In genomic region chr5:132629230-132629944, GRCh38 we compare ENCODE assay signal across 11 cellular contexts. TPM values are rescaled to one million over a fixed set of nuclear protein-coding genes. Genes with fewer than 3 reads are reported as not detected.
DNase-seq lines count a peak whose midpoint lies in the region; ATAC-seq, FAIRE-seq and TF ChIP-seq lines count a peak whose summit lies in the region.
"Had no signal": no experiment of that assay in that cellular context is flagged by ENCODE, and none has a peak within 500 bp of the region (broad histone marks: within the 10 kb centered on the region; RNA-seq: fewer than 3 reads in every experiment).

No MANE protein-coding gene starts in this region.

- H3K27ac ChIP-seq in GM12878 (ENCODE audit: control insufficient read depth, insufficient read depth) (peak overlapping the region; percentile 70), mesenchymal stem cell (ENCODE audit: low read length, poor library complexity, severe bottlenecking) (no peak overlapping the region)
- H3K27ac ChIP-seq: cardiac muscle cell, vagina had no signal

- in situ Hi-C loops in GM12878 (cut with MboI): no loop called here

- no peak overlapping the region; the same call in 1 of the 2 replicates for H3K4me3 ChIP-seq in GM12878
- no peak overlapping the region for H3K4me3 ChIP-seq in mesenchymal stem cell (ENCODE audit: insufficient read depth in 1 of 2, low read depth in 1 of 2, low read length in 2 of 2)
- H3K4me3 ChIP-seq: cardiac muscle cell, vagina had no signal

- no peak overlapping the region for H2BK15ac ChIP-seq in mesenchymal stem cell (ENCODE audit: low read depth, poor library complexity, severe bottlenecking)

- H4K20me1 ChIP-seq in GM12878 (ENCODE audit: control insufficient read depth, insufficient read depth): no peaks in the 10 kb centered on the region

- CTCF ChIA-PET in GM12878 (lab: Yijun Ruan, JAX): interaction anchor here (0.7 to 2.7 kb wide), 7 partner anchors 10 to 243 kb away, joined by 3 to 13 read pairs (median 4); no protein-coding TSS in a partner anchor

- no peaks in the 10 kb centered on the region for H3K9me3 ChIP-seq in GM12878 (replicated peaks; ENCODE audit: control insufficient read depth, insufficient read depth, low read length)
- no peaks in the 10 kb centered on the region for H3K9me3 ChIP-seq in mesenchymal stem cell (ENCODE audit: control insufficient read depth, low read length)
- H3K9me3 ChIP-seq: vagina had no signal

- TF ChIP-seq POLR2A in GM12878 (IDR thresholded peaks at IDR 0.05; ENCODE audit: low read depth, low read length): no peak

- H3K18ac ChIP-seq in mesenchymal stem cell (ENCODE audit: low read depth in 1 of 2, low read length in 2 of 2): no peak overlapping the region

- H2BK5ac ChIP-seq in mesenchymal stem cell (ENCODE audit: low read depth, low read length, poor library complexity, severe bottlenecking): no peak overlapping the region

- H4K91ac ChIP-seq in mesenchymal stem cell (ENCODE audit: low read length): no peak overlapping the region

- TF ChIP-seq RAD21 in GM12878 (IDR thresholded peaks at IDR 0.05; ENCODE audit: insufficient read depth, low read depth, low read length): no peak

- BruUV-seq in GM12878 (replicated peaks; lab: Mats Ljungman, UMichigan): no TSS peak

- no peaks in the 10 kb centered on the region; the same call in 1 of the 2 replicates for H3K79me2 ChIP-seq in GM12878 (ENCODE audit: control insufficient read depth, insufficient read depth, low read length)

- H3K4me1 ChIP-seq in GM12878 (ENCODE audit: control insufficient read depth, insufficient read depth, low read length) (peaks cover 11% of the 10 kb centered on the region; the same call in 1 of the 2 replicates), mesenchymal stem cell (ENCODE audit: control insufficient read depth, insufficient read depth, low read depth, low read length) (no peaks in the 10 kb centered on the region)
- H3K4me1 ChIP-seq: vagina had no signal

- H2BK12ac ChIP-seq in mesenchymal stem cell (ENCODE audit: low read length in 2 of 2): no peak overlapping the region

- H3K4me2 ChIP-seq in GM12878 (ENCODE audit: control insufficient read depth, insufficient read depth) (peak overlapping the region; percentile 23), mesenchymal stem cell (ENCODE audit: low read length, poor library complexity, severe bottlenecking) (no peak overlapping the region)

- SMC1A ChIA-PET in GM12878 (lab: Charles Lee; ENCODE audit: uncharacterized antibody, unreplicated experiment): interaction anchor here (0.8 to 5.5 kb wide), 9 partner anchors 11 to 190 kb away, joined by 3 to 45 read pairs (median 4); no protein-coding TSS in a partner anchor

- H3K4ac ChIP-seq in mesenchymal stem cell (ENCODE audit: low read depth in 1 of 2, low read length in 2 of 2): no peak overlapping the region

- intact Hi-C loops in GM12878 (cut with micrococcal nuclease; ENCODE audit: unreplicated experiment): no loop called here

- peak; percentile 77 for FAIRE-seq in GM12878 (lab: Jason Lieb, UNC)

- no peak overlapping the region for H2BK120ac ChIP-seq in mesenchymal stem cell (ENCODE audit: low read depth, low read length)

- no peak overlapping the region for H3K14ac ChIP-seq in mesenchymal stem cell (ENCODE audit: low read length in 2 of 2)

- ATAC-seq in GM18499 (IDR thresholded peaks at IDR 0.05; ENCODE audit: insufficient read depth, unreplicated experiment) (peak; percentile 71), GM19395 (IDR thresholded peaks at IDR 0.05; ENCODE audit: unreplicated experiment) (peak; percentile 67), HG03103 (IDR thresholded peaks at IDR 0.05; ENCODE audit: low read depth, unreplicated experiment) (peak; percentile 62), GM12878 (peak; percentile 86), GM21526 (IDR thresholded peaks at IDR 0.05; ENCODE audit: low FRiP score, unreplicated experiment) (no peak)

- H3K27me3 ChIP-seq in GM12878 (replicated peaks in 1 of 2; ENCODE audit: control insufficient read depth in 2 of 2, insufficient read depth in 2 of 2, low read length in 1 of 2): no peaks in the 10 kb centered on the region
- H3K27me3 ChIP-seq in mesenchymal stem cell (ENCODE audit: control insufficient read depth in 1 of 2, insufficient read depth in 1 of 2, low read length in 2 of 2): no peaks in the 10 kb centered on the region
- H3K27me3 ChIP-seq: cardiac muscle cell, vagina had no signal

- no peak for TF ChIP-seq EP300 in GM12878 (IDR thresholded peaks at IDR 0.05; ENCODE audit: borderline replicate concordance in 1 of 2, control insufficient read depth in 1 of 2, low read depth in 2 of 2, low read length in 2 of 2)

- peak overlapping the region; percentile 24; the same call in 1 of the 2 replicates for H3K9ac ChIP-seq in GM12878 (ENCODE audit: control insufficient read depth, insufficient read depth, low read length)
- H3K9ac ChIP-seq in mesenchymal stem cell (ENCODE audit: low read length): no peak overlapping the region

- DNase-seq in GM12878 (ENCODE audit: low read depth, low spot score): no peak
- no peak for DNase-seq in GDM1 (lab: John Stamatoyannopoulos, UW)
- no peak for DNase-seq in mesenchymal stem cell
- DNase-seq: DMS153, NCI-H1092 had no signal

- no peak overlapping the region for H4K8ac ChIP-seq in mesenchymal stem cell (ENCODE audit: low read length)

- H3K23ac ChIP-seq in mesenchymal stem cell (ENCODE audit: low read length in 2 of 2): no peak overlapping the region

- TF ChIP-seq CTCF in GM12878 (IDR thresholded peaks at IDR 0.05 in 2 of 3, conservative IDR thresholded peaks at IDR 0.05 in 1 of 3; ENCODE audit: control insufficient read depth in 2 of 3, extremely low read depth in 1 of 3, insufficient read depth in 1 of 3, low read depth in 3 of 3, low read length in 3 of 3): no peak

- RAD21 ChIA-PET in GM12878 (lab: Charles Lee; ENCODE audit: unreplicated experiment): interaction anchor here (0.7 to 5.5 kb wide), 12 partner anchors 9 to 205 kb away, joined by 3 to 25 read pairs (median 3); partner anchors contain the start of gene IL4

- H3K79me1 ChIP-seq in mesenchymal stem cell (replicated peaks; ENCODE audit: low read length, poor library complexity, severe bottlenecking): peaks cover 10% of the 10 kb centered on the region

- H3K36me3 ChIP-seq in GM12878 (ENCODE audit: control insufficient read depth in 2 of 2, insufficient read depth in 2 of 2, low read length in 1 of 2) (peaks cover 4 to 5% of the 10 kb centered on the region in 2 experiments; a peak in 3 of 4 replicates), mesenchymal stem cell (ENCODE audit: control insufficient read depth in 1 of 2, insufficient read depth in 2 of 2, low read depth in 1 of 2, low read length in 2 of 2) (peaks cover 9 to 54% of the 10 kb centered on the region in 2 experiments)
- H3K36me3 ChIP-seq: vagina had no signal

- POLR2A ChIA-PET in GM12878 (lab: Charles Lee): interaction anchor here (1.4 to 4.1 kb wide), 4 partner anchors 10 to 30 kb away, joined by 3 to 17 read pairs (median 4); no protein-coding TSS in a partner anchor

- 19% methylated on average over 5 of the region's 5 CpGs for WGBS in GM12878 (ENCODE audit: insufficient coverage, insufficient replicate concordance, low lambda C conversion rate, missing lambda C conversion rate)
- WGBS in mesenchymal stem cell: 95% methylated on average over 4 of the region's 5 CpGs

- H2AFZ ChIP-seq in GM12878 (ENCODE audit: control insufficient read depth, low read depth, low read length) (no peak overlapping the region), mesenchymal stem cell (ENCODE audit: low read depth, low read length) (no peak overlapping the region)

- H2AK5ac ChIP-seq in mesenchymal stem cell (ENCODE audit: low read length, severe bottlenecking): no peak overlapping the region

TF ChIP-seq in GM12878, 131 proteins besides CTCF, POLR2A, EP300 and RAD21 (continues in another document):
- TF ChIP-seq MEF2B (IDR thresholded peaks at IDR 0.05; ENCODE audit: partially characterized antibody, poor library complexity, severe bottlenecking) (peak; percentile 84), CREM (IDR thresholded peaks at IDR 0.05; ENCODE audit: low read depth) (peak; percentile 72; the same call in 1 of the 2 replicates)

RNA-seq across cellular contexts. Expression of gene IL13, which starts 28.6 kb away (rescaled TPM):
- total RNA-seq in GM12878 (2013; cell fraction: nucleolus; rRNA removed): 0.52 and 0.98 TPM in 2 replicates
- total RNA-seq in GM12878 (2014; rRNA removed): 0.05 and 0.40 TPM in 2 replicates
- not detected in 2 replicates for total RNA-seq in GM12878 (2014; rRNA removed; fragmentation: Illumina TruSeq; extraction: Trizol)
- not detected in 2 replicates for total RNA-seq in GM12878 (2021)
- polyA plus RNA-seq in GM12878 (2011; ENCODE audit: low read depth): 0.24 TPM
- 0.11 and 0.13 TPM in 2 replicates for polyA plus RNA-seq in GM12878 (2011; rRNA removed)
- polyA plus RNA-seq in GM12878 (2011; cell fraction: cytosol; rRNA removed): 0.12 and 0.27 TPM in 2 replicates
- polyA plus RNA-seq in GM12878 (2011; cell fraction: nucleus; rRNA removed): 1.2 and 1.3 TPM in 2 replicates
- 0.35 and 0.58 TPM in 2 replicates for polyA plus RNA-seq in GM12878 (2012)
- 0.06 TPM in 1 of 2 replicates, not detected in the other for polyA plus RNA-seq in GM12878 (2014; fragmentation: Illumina TruSeq; extraction: Trizol)
- not detected for polyA plus RNA-seq in GM12878 (2014; fragmentation: Nextera tagmentation; extraction: Ambion mirVana)
- polyA plus RNA-seq in GM12878 (2014; rRNA removed): 0.10 and 0.11 TPM in 2 replicates
- not detected for polyA plus RNA-seq in GM12878 (2016; fragmentation: Nextera tagmentation; extraction: Ambion mirVana)
- polyA minus RNA-seq in GM12878 (2011; rRNA and poly(A)+ RNA removed): 0.36 TPM in 1 of 2 replicates, not detected in the other
- not detected in 2 replicates for polyA minus RNA-seq in GM12878 (2011; cell fraction: cytosol; rRNA and poly(A)+ RNA removed)
- polyA minus RNA-seq in GM12878 (2011; cell fraction: nucleus; rRNA and poly(A)+ RNA removed): 0.77 and 0.85 TPM in 2 replicates
- not detected for polyA plus RNA-seq in mesenchymal stem cell (2013, experiment 1 of 2)
- not detected for polyA plus RNA-seq in mesenchymal stem cell (2013, experiment 2 of 2)
- total RNA-seq: cardiac muscle cell, vagina had no signal
- polyA plus RNA-seq: cardiac muscle cell had no signal

RNA-seq across cellular contexts. Expression of gene IL4, which starts 44.4 kb away (rescaled TPM):
- not detected in 2 replicates for total RNA-seq in GM12878 (2013; cell fraction: nucleolus; rRNA removed)
- total RNA-seq in GM12878 (2014; rRNA removed): not detected in 2 replicates
- total RNA-seq in GM12878 (2014; rRNA removed; fragmentation: Illumina TruSeq; extraction: Trizol): not detected in 2 replicates
- total RNA-seq in GM12878 (2021): not detected in 2 replicates
- polyA plus RNA-seq in GM12878 (2011; ENCODE audit: low read depth): not detected
- polyA plus RNA-seq in GM12878 (2011; rRNA removed): 0.80 and 1.1 TPM in 2 replicates
- 1.6 and 2.4 TPM in 2 replicates for polyA plus RNA-seq in GM12878 (2011; cell fraction: cytosol; rRNA removed)
- polyA plus RNA-seq in GM12878 (2011; cell fraction: nucleus; rRNA removed): 0.75 TPM in 1 of 2 replicates, not detected in the other
- not detected in 2 replicates for polyA plus RNA-seq in GM12878 (2012)
- polyA plus RNA-seq in GM12878 (2014; fragmentation: Illumina TruSeq; extraction: Trizol): not detected in 2 replicates
- polyA plus RNA-seq in GM12878 (2014; fragmentation: Nextera tagmentation; extraction: Ambion mirVana): under 1 TPM; 0.20 to 0.50 TPM
- polyA plus RNA-seq in GM12878 (2014; rRNA removed): not detected in 2 replicates
- polyA plus RNA-seq in GM12878 (2016; fragmentation: Nextera tagmentation; extraction: Ambion mirVana): not detected
- not detected in 2 replicates for polyA minus RNA-seq in GM12878 (2011; rRNA and poly(A)+ RNA removed)
- polyA minus RNA-seq in GM12878 (2011; cell fraction: cytosol; rRNA and poly(A)+ RNA removed): not detected in 2 replicates
- polyA minus RNA-seq in GM12878 (2011; cell fraction: nucleus; rRNA and poly(A)+ RNA removed): not detected in 2 replicates
- not detected for polyA plus RNA-seq in mesenchymal stem cell (2013, experiment 1 of 2)
- not detected for polyA plus RNA-seq in mesenchymal stem cell (2013, experiment 2 of 2)
- total RNA-seq: cardiac muscle cell, vagina had no signal
- polyA plus RNA-seq: cardiac muscle cell had no signal
